Comparison of ENCODE assay signal across 34 cellular contexts in genomic region chr11:81245791-81246190, GRCh38.
"Had no signal": no experiment of that assay in that cellular context is flagged by ENCODE, and none has a peak within 500 bp of the region (broad histone marks: within the 10 kb centered on the region; RNA-seq: fewer than 3 reads in every experiment).

No MANE protein-coding gene starts in this region.

- H3K9me3 ChIP-seq: MG63 had no signal

- H3K27ac ChIP-seq: KMS-11 had no signal

- H3K4me3 ChIP-seq: MG63 had no signal

- H3K36me3 ChIP-seq: MG63 had no signal

- H3K4me2 ChIP-seq: KMS-11 had no signal

- DNase-seq: Karpas-422, Kasumi-1, MG63, MM.1S, MV-4-11, NCI-H1048, NCI-H1092, NCI-H1092 treated with DMSO at 0.1 percent for 48 hours, NCI-H1105, NCI-H1105 treated with DMSO at 0.1 percent for 48 hours, NCI-H1417, NCI-H1417 treated with DMSO at 0.1 percent for 48 hours, NCI-H1436, NCI-H1436 treated with DMSO at 0.1 percent for 48 hours, NCI-H146, NCI-H1694, NCI-H1694 treated with DMSO at 0.1 percent for 48 hours, NCI-H187, NCI-H187 treated with DMSO at 0.1 percent for 48 hours, NCI-H1930, NCI-H2029, NCI-H2029 treated with DMSO at 0.1 percent for 48 hours, NCI-H2081, NCI-H2081 treated with DMSO at 0.1 percent for 48 hours, NCI-H2107, NCI-H2171, NCI-H2171 treated with DMSO at 0.1 percent for 48 hours, NCI-H2227 treated with DMSO at 0.1 percent for 48 hours, NCI-H226, NCI-H345, NCI-H446, NCI-H446 treated with DMSO at 0.1 percent for 48 hours, NCI-H510A had no signal

- H3K27me3 ChIP-seq: MG63 had no signal
